Comparison of ENCODE assay signal across 8 cellular contexts in the genomic region with DNA sequence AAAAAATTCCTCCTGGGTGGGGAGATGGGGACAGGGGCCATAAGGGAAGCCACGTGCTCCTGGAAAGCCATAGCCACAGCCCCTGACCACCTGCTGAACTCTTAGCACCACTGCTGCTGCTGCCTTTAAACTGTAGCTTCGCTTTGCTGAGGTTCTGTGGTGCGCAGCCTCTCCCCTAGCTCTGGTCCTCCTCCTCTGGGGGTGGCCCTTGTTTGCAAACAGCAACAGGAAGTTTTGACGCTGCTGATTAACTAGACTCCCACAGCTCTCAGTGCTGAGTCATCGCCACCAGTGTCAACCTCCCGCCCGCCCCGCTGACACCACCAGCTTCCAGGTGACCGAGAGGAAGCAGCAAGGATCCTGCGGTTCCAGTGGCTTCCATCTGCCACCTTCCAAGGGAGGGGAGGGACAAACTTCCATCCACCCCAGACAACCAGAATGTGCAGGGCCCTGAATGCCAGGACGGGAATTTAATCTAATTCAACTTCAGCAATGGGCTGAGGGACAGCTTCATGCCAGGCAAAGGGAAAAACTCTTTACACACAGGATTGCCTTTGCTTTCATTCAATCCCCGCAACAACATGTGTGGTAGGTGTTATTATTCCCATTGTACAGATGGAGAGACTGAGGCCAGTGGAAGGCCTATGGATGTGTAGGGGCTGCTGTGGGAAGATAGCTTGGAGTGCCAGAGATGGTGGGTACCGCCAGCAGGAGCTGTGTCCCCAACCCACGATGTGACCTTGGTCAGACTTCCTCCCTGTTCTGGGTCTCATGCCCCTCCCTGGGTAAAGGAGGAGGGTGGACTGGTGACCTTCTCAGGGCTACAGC. TPM values are rescaled to one million over a fixed set of nuclear protein-coding genes. Genes with fewer than 3 reads are reported as not detected.
DNase-seq lines count a peak whose midpoint lies in the region; ATAC-seq and TF ChIP-seq lines count a peak whose summit lies in the region.

No MANE protein-coding gene starts in this region.

- H2BK5ac ChIP-seq in IMR-90 (ENCODE audit: low read depth, low read length, poor library complexity, severe bottlenecking), result no peak overlapping the region

- peak overlapping the region; percentile 19; the same call in 1 of the 2 replicates for H4K5ac ChIP-seq in IMR-90 (ENCODE audit: low read depth, low read length)

- H3K4me3 ChIP-seq in GM08714 (ENCODE audit: low read length) (peak overlapping the region; percentile 4; the same call in 1 of the 2 replicates), IMR-90 (ENCODE audit: insufficient read depth, low read depth, low read length) (no peak overlapping the region), breast epithelium (peak overlapping the region in 1 of 3 donors; percentile 2)

- peak overlapping the region; percentile 83 for H2AK5ac ChIP-seq in IMR-90 (ENCODE audit: low read depth, low read length)

- peak; percentile 68 for DNase-seq in IMR-90
- DNase-seq in UCSD-AML1 (lab: John Stamatoyannopoulos, UW; ENCODE audit: unreplicated experiment), result peak; percentile 90
- DNase-seq in breast epithelium (ENCODE audit: low spot score in 2 of 2), result peak; percentile 67 to 78
- peak; percentile 80 to 91 for DNase-seq in lung microvascular endothelial cell (ENCODE audit: low read depth in 2 of 2)
- DNase-seq in stimulated activated CD8-positive, alpha-beta memory T cell treated with anti-CD3 and anti-CD28 coated beads, Interleukin-2, amount 100 ng/mL, for 1 hour (ENCODE audit: low read depth in 2 of 2), result peak; percentile 54 to 62
- no peak for DNase-seq in NCI-H187 treated with DMSO at 0.1 percent for 48 hours (lab: John Stamatoyannopoulos, UW)

- H3K36me3 ChIP-seq in IMR-90 (ENCODE audit: control insufficient read depth, insufficient read depth, low read length) (no peaks in the 10 kb centered on the region), breast epithelium (no peaks in the 10 kb centered on the region)

- no TSS peak for BruUV-seq in IMR-90 (replicated peaks; lab: Mats Ljungman, UMichigan)

- no peak for TF ChIP-seq POLR2A in IMR-90 (IDR thresholded peaks at IDR 0.05; ENCODE audit: low read depth, low read length)
- TF ChIP-seq POLR2A in breast epithelium (IDR thresholded peaks at IDR 0.05), result no peak

- peak overlapping the region; percentile 39 for H2AK9ac ChIP-seq in IMR-90 (replicated peaks; ENCODE audit: low read depth, low read length, poor library complexity)

- H3K4me1 ChIP-seq in IMR-90 (ENCODE audit: control insufficient read depth, insufficient read depth, low read length), result peaks cover 15% of the 10 kb centered on the region
- H3K4me1 ChIP-seq in breast epithelium, result peaks cover 0 to 8% of the 10 kb centered on the region in 2 donors

- intact Hi-C loops in IMR-90 (cut with micrococcal nuclease) (no loop called here), breast epithelium (cut with DNase I; ENCODE audit: low total_unique reads) (no loop called here)

- ATAC-seq in GM21717 (IDR thresholded peaks at IDR 0.05; ENCODE audit: unreplicated experiment) (peak; percentile 99), IMR-90 (ENCODE audit: low read depth) (peak; percentile 48)

- no peak overlapping the region for H3K56ac ChIP-seq in IMR-90 (ENCODE audit: extremely low read depth, insufficient read depth, low read length)

- dilution Hi-C loops in IMR-90 (cut with HindIII; ENCODE audit: low sequenced_read_pairs, unreplicated experiment), result no loop called here

- H3K4me2 ChIP-seq in IMR-90 (ENCODE audit: low read depth, low read length), result no peak overlapping the region

- peaks cover 21% of the 10 kb centered on the region for H3K9me1 ChIP-seq in IMR-90 (ENCODE audit: insufficient read depth, low read length)

- 80% methylated on average over 1 of the region's 14 CpGs; no CpG with 5 or more reads in 1 of the 2 experiments for WGBS in IMR-90 (ENCODE audit: extremely low coverage in 2 of 2, insufficient read length in 1 of 2), 2 experiments

- TF ChIP-seq CTCF in IMR-90 (conservative IDR thresholded peaks at IDR 0.05; ENCODE audit: low read depth, low read length) (no peak), breast epithelium (IDR thresholded peaks at IDR 0.05) (no peak)

- H3K14ac ChIP-seq in IMR-90 (replicated peaks; ENCODE audit: low read depth, low read length), result no peak overlapping the region

- peak overlapping the region; percentile 60; the same call in 1 of the 2 replicates for H4K91ac ChIP-seq in IMR-90 (ENCODE audit: insufficient read depth, low read depth, low read length)

- peak overlapping the region; percentile 47 for H2BK120ac ChIP-seq in IMR-90 (ENCODE audit: low read depth, low read length)

- H2AFZ ChIP-seq in IMR-90 (replicated peaks; ENCODE audit: low read length, poor library complexity), result peak overlapping the region; percentile 52

- POLR2A ChIA-PET in IMR-90 (lab: Charles Lee; ENCODE audit: unreplicated experiment), result no interaction called here

- peak overlapping the region; percentile 9 for H3K18ac ChIP-seq in IMR-90 (ENCODE audit: low read depth, low read length)

- no peak overlapping the region for H3K9ac ChIP-seq in IMR-90 (ENCODE audit: low read depth, low read length)

- H3K79me1 ChIP-seq in IMR-90 (ENCODE audit: low read depth in 1 of 2, low read length in 2 of 2), result no peaks in the 10 kb centered on the region

- H2BK15ac ChIP-seq in IMR-90 (ENCODE audit: low read depth, low read length), result peak overlapping the region; percentile 93

- no peak overlapping the region for H3K23ac ChIP-seq in IMR-90 (ENCODE audit: low read depth, low read length)

- no peaks in the 10 kb centered on the region for H3K9me3 ChIP-seq in IMR-90 (ENCODE audit: control insufficient read depth, insufficient read depth, low read length)
- no peaks in the 10 kb centered on the region for H3K9me3 ChIP-seq in breast epithelium

- H4K20me1 ChIP-seq in IMR-90 (ENCODE audit: insufficient read depth, low read length), result no peaks in the 10 kb centered on the region

- H3K27me3 ChIP-seq in IMR-90 (ENCODE audit: control insufficient read depth, insufficient read depth, low read length) (no peaks in the 10 kb centered on the region), breast epithelium (no peaks in the 10 kb centered on the region)

- H3K27ac ChIP-seq in IMR-90 (ENCODE audit: insufficient read depth, low read length) (no peak overlapping the region; the same call in 1 of the 2 replicates), breast epithelium (peak overlapping the region; percentile 52 to 64)

- H2BK20ac ChIP-seq in IMR-90 (ENCODE audit: low read depth, low read length), result peak overlapping the region; percentile 50

- no peak for TF ChIP-seq RAD21 in IMR-90 (IDR thresholded peaks at IDR 0.05; ENCODE audit: low read length)

- H3K4ac ChIP-seq in IMR-90 (ENCODE audit: low read depth, low read length), result peak overlapping the region; percentile 54

- CTCF ChIA-PET in IMR-90 (lab: Yijun Ruan, JAX), result interaction anchor here (0.8 kb wide), 2 partner anchors 49 to 52 kb away, joined by 3 read pairs; no protein-coding TSS in a partner anchor

- in situ Hi-C loops in IMR-90 (cut with MboI; ENCODE audit: low sequenced_read_pairs), result no loop called here

- peak overlapping the region; percentile 22 to 36; a peak in 2 of 4 replicates for H4K8ac ChIP-seq in IMR-90 (ENCODE audit: low read depth in 2 of 2, low read length in 2 of 2)

TF ChIP-seq in IMR-90, 13 proteins besides CTCF, POLR2A, EP300 and RAD21:
- TF ChIP-seq RFX5 (IDR thresholded peaks at IDR 0.05; ENCODE audit: low read depth, low read length), result no peak
- peak; percentile 46 for TF ChIP-seq MAFK (IDR thresholded peaks at IDR 0.05; ENCODE audit: low read depth, low read length)
- peak; percentile 84 for TF ChIP-seq NFE2L2 (IDR thresholded peaks at IDR 0.05; ENCODE audit: low read depth, low read length)
- no peak for TF ChIP-seq ELK1 (IDR thresholded peaks at IDR 0.05; ENCODE audit: borderline replicate concordance, low read depth, low read length)
- TF ChIP-seq RCOR1 (IDR thresholded peaks at IDR 0.05; ENCODE audit: insufficient replicate concordance, low read length), result no peak
- no peak for TF ChIP-seq SMC3 (IDR thresholded peaks at IDR 0.05; ENCODE audit: low read depth, low read length)
- no peak for TF ChIP-seq USF2 (IDR thresholded peaks at IDR 0.05; ENCODE audit: low read depth, low read length)
- TF ChIP-seq FOS (IDR thresholded peaks at IDR 0.05; ENCODE audit: low read depth, low read length), result peak; percentile 68
- TF ChIP-seq BHLHE40 (IDR thresholded peaks at IDR 0.05; ENCODE audit: low read depth, low read length), result peak; percentile 39; the same call in 1 of the 2 replicates
TF ChIP-seq in IMR-90: peak in this region for 4.

RNA-seq across cellular contexts. Expression of gene KIFC3, which starts 8.1 kb away (rescaled TPM):
- 38.3 and 48.6 TPM in 2 replicates for total RNA-seq in IMR-90 (2012; rRNA removed)
- polyA plus RNA-seq in IMR-90 (2012; rRNA removed), result 62.5 and 66.6 TPM in 2 replicates
- polyA plus RNA-seq in IMR-90 (2012; cell fraction: cytosol; rRNA removed), result 43.3 and 62.3 TPM in 2 replicates
- 123 and 327 TPM in 2 replicates for polyA plus RNA-seq in IMR-90 (2012; cell fraction: nucleus; rRNA removed; ENCODE audit: low replicate concordance)
- 10 to 100 TPM; 15.7 to 36.1 (median 35.1) TPM for total RNA-seq in breast epithelium
- 25.7 and 46.4 TPM in 2 replicates for total RNA-seq in lung microvascular endothelial cell
